12 cellular contexts compared by ENCODE assay signal in genomic region chr22:40009231-40009769, GRCh38. TPM values are rescaled to one million over a fixed set of nuclear protein-coding genes. Genes with fewer than 3 reads are reported as not detected.
A peak's percentile ranks its signal among the peaks of the same experiment; 100 is the strongest.
DNase-seq lines count a peak whose midpoint lies in the region; ATAC-seq, FAIRE-seq and TF ChIP-seq lines count a peak whose summit lies in the region.
"Had no signal": no experiment of that assay in that cellular context is flagged by ENCODE, and none has a peak within 500 bp of the region (broad histone marks: within the 10 kb centered on the region; RNA-seq: fewer than 3 reads in every experiment).

No MANE protein-coding gene starts in this region.

- peak; percentile 40 for FAIRE-seq in urothelium cell line (lab: Jason Lieb, UNC)

- no peak overlapping the region for H3K9ac ChIP-seq in iPS-18a (ENCODE audit: low read length)

- no peak for TF ChIP-seq CTCF in WERI-Rb-1 (IDR thresholded peaks at IDR 0.05; ENCODE audit: low read depth, low read length)

- peak; percentile 25 to 39 for ATAC-seq in right cardiac atrium
- ATAC-seq in left cardiac atrium, result no peak
- no peak for ATAC-seq in GM18519 (IDR thresholded peaks at IDR 0.05; ENCODE audit: low FRiP score, unreplicated experiment)

- H3K4me1 ChIP-seq in right cardiac atrium (ENCODE audit: control insufficient read depth, insufficient read depth, low read length) (no peaks in the 10 kb centered on the region), iPS-18a (ENCODE audit: control insufficient read depth, low read depth, low read length) (peaks cover 21% of the 10 kb centered on the region)

- H3K27me3 ChIP-seq in right cardiac atrium (ENCODE audit: control insufficient read depth, insufficient read depth), result no peaks in the 10 kb centered on the region
- no peaks in the 10 kb centered on the region for H3K27me3 ChIP-seq in WERI-Rb-1 (ENCODE audit: insufficient read depth, low read depth, severe bottlenecking)
- H3K27me3 ChIP-seq in iPS-18a (ENCODE audit: control insufficient read depth, insufficient read depth, low read length), result peaks cover 7% of the 10 kb centered on the region

- H3K4me3 ChIP-seq in right cardiac atrium (ENCODE audit: low read length) (no peak overlapping the region), WERI-Rb-1 (ENCODE audit: low read depth, low read length) (peak overlapping the region; percentile 49), iPS-18a (ENCODE audit: low read length) (peak overlapping the region; percentile 19)
- H3K4me3 ChIP-seq: heart right ventricle, thoracic aorta had no signal

- intact Hi-C loops in right cardiac atrium (cut with DNase I) (no loop called here), left cardiac atrium (cut with DNase I) (loop anchor here in 1 of 2 donors (10.0 kb wide), 1 partner anchor 74 kb away; no protein-coding TSS in a partner anchor)

- H3K36me3 ChIP-seq in WERI-Rb-1 (no peaks in the 10 kb centered on the region), iPS-18a (ENCODE audit: control insufficient read depth, low read depth, low read length) (no peaks in the 10 kb centered on the region)
- H3K36me3 ChIP-seq: heart right ventricle, thoracic aorta had no signal

- H3K9me3 ChIP-seq in right cardiac atrium (ENCODE audit: control insufficient read depth, low read length) (no peaks in the 10 kb centered on the region), WERI-Rb-1 (ENCODE audit: severe bottlenecking) (no peaks in the 10 kb centered on the region), iPS-18a (ENCODE audit: control insufficient read depth, low read depth, low read length) (no peaks in the 10 kb centered on the region)
- H3K9me3 ChIP-seq: heart right ventricle, thoracic aorta had no signal

- 20% methylated on average over 12 of the region's 12 CpGs for WGBS in right cardiac atrium

- DNase-seq in right cardiac atrium (no peak), left cardiac atrium (no peak), WERI-Rb-1 (peak; percentile 93), urothelium cell line (ENCODE audit: low spot score) (peak; percentile 63), kidney tubule cell (ENCODE audit: low spot score) (no peak), germinal center (ENCODE audit: low spot score) (no peak)
- DNase-seq: heart right ventricle, NCI-H187 treated with DMSO at 0.1 percent for 48 hours had no signal

- H3K27ac ChIP-seq in right cardiac atrium (ENCODE audit: low read length) (no peak overlapping the region), WERI-Rb-1 (peak overlapping the region; percentile 90), iPS-18a (ENCODE audit: low read length) (no peak overlapping the region)
- H3K27ac ChIP-seq: heart right ventricle, thoracic aorta had no signal

RNA-seq across cellular contexts. Expression of gene FAM83F, which starts 14.5 kb away (rescaled TPM):
- total RNA-seq in right cardiac atrium (1 to 10 TPM; 4.3 to 8.5 (median 6.4) TPM), left cardiac atrium (1 to 10 TPM; 2.2 to 2.4 TPM)
- 3.6 TPM for polyA plus RNA-seq in right cardiac atrium
- polyA plus RNA-seq: CD4-positive, alpha-beta memory T cell had no signal

RNA-seq across cellular contexts. Expression of gene TMA7B, which starts 49.1 kb away (rescaled TPM):
- total RNA-seq in right cardiac atrium (under 1 TPM in 1 of 4 donors, not detected in 3; 0.31 TPM), left cardiac atrium (not detected)
- polyA plus RNA-seq in right cardiac atrium, result 0.09 TPM
- total RNA-seq: heart right ventricle had no signal
- polyA plus RNA-seq: heart right ventricle had no signal

Comparison
In these comparisons a context has a peak if more than half of its experiments do, and no peak if none do; other contexts are left out.
1. ATAC-seq: peak in right cardiac atrium (2 of 2); none in left cardiac atrium (0 of 2) and GM18519 (single experiment).
2. DNase-seq: peak in WERI-Rb-1 (single experiment) and urothelium cell line (single experiment); none in right cardiac atrium (0 of 3), left cardiac atrium (single experiment), kidney tubule cell (single experiment) and germinal center (single experiment).